11 cellular contexts compared by ENCODE assay signal in the genomic region with DNA sequence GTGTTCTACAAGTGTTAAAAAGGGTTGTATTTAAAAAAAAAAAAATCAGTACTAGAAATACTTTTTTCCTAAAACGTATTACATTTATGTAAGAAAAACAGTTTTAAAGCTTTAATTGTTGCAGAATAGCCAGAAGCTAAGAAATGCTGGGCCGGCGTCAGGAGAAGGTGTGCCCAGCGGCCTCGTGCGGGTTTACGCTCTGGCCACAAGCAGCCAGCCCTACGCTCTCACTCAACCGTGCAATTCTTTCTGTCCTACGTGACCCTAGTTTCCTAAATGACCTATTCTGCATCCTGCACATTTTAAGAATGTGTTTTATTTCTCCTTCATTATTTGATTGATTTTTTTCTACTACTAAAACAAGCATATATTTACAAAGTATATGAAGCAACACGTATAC.
DNase-seq lines count a peak whose midpoint lies in the region; ATAC-seq and TF ChIP-seq lines count a peak whose summit lies in the region.
"Had no signal": no experiment of that assay in that cellular context is flagged by ENCODE, and none has a peak within 500 bp of the region (broad histone marks: within the 10 kb centered on the region; RNA-seq: fewer than 3 reads in every experiment).

No MANE protein-coding gene starts in this region.

- H3K27me3 Mint-ChIP-seq in stimulated activated naive CD8-positive, alpha-beta T cell treated with anti-CD3 and anti-CD28 coated beads, Interleukin-15, Interleukin-2, amounts not matched to agents 100 ng/mL and 50 ng/mL, for 24 hours = no peaks in the 10 kb centered on the region
- no peaks in the 10 kb centered on the region for H3K27me3 Mint-ChIP-seq in activated CD4-positive, alpha-beta memory T cell treated with anti-CD3 and anti-CD28 coated beads, Interleukin-2, amount 10 ng/mL, durations not matched to agents 7 days and 5 days

- DNase-seq in stimulated activated naive CD8-positive, alpha-beta T cell treated with anti-CD3 and anti-CD28 coated beads, Interleukin-15, Interleukin-2, amounts not matched to agents 100 U/mL and 50 U/mL, for 24 hours = no peak
- no peak for DNase-seq in activated CD4-positive, alpha-beta memory T cell treated with anti-CD3 and anti-CD28 coated beads, Interleukin-2, amount 10 ng/mL, durations not matched to agents 7 days and 5 days
- DNase-seq in kidney glomerular epithelial cell (lab: John Stamatoyannopoulos, UW) = peak; percentile 25
- no peak for DNase-seq in SHP77 treated with DMSO at 0.1 percent for 48 hours (lab: John Stamatoyannopoulos, UW)
- DNase-seq in tibial artery = no peak
- DNase-seq: stimulated activated CD4-positive, alpha-beta T cell treated with anti-CD3 and anti-CD28 coated beads, Interleukin-1b, Interleukin-23, amount 100 ng/mL, for 48 hours; SW 1271 had no signal

- no peak for TF ChIP-seq CTCF in tibial artery (IDR thresholded peaks at IDR 0.05)

- H3K4me1 Mint-ChIP-seq in stimulated activated naive CD8-positive, alpha-beta T cell treated with anti-CD3 and anti-CD28 coated beads, Interleukin-15, Interleukin-2, amounts not matched to agents 100 ng/mL and 50 ng/mL, for 24 hours (ENCODE audit: low read depth) = peaks cover 88% of the 10 kb centered on the region
- H3K4me1 Mint-ChIP-seq in activated CD4-positive, alpha-beta memory T cell treated with anti-CD3 and anti-CD28 coated beads, Interleukin-2, amount 10 ng/mL, durations not matched to agents 7 days and 5 days = peaks cover 77% of the 10 kb centered on the region

- peaks cover 23% of the 10 kb centered on the region for H3K36me3 Mint-ChIP-seq in stimulated activated naive CD8-positive, alpha-beta T cell treated with anti-CD3 and anti-CD28 coated beads, Interleukin-15, Interleukin-2, amounts not matched to agents 100 ng/mL and 50 ng/mL, for 24 hours (ENCODE audit: low read depth)
- peaks cover 35% of the 10 kb centered on the region for H3K36me3 Mint-ChIP-seq in activated CD4-positive, alpha-beta memory T cell treated with anti-CD3 and anti-CD28 coated beads, Interleukin-2, amount 10 ng/mL, durations not matched to agents 7 days and 5 days (ENCODE audit: low read depth)

- peak overlapping the region; percentile 100 for H3K27ac Mint-ChIP-seq in stimulated activated naive CD8-positive, alpha-beta T cell treated with anti-CD3 and anti-CD28 coated beads, Interleukin-15, Interleukin-2, amounts not matched to agents 100 ng/mL and 50 ng/mL, for 24 hours
- H3K27ac Mint-ChIP-seq in activated CD4-positive, alpha-beta memory T cell treated with anti-CD3 and anti-CD28 coated beads, Interleukin-2, amount 10 ng/mL, durations not matched to agents 7 days and 5 days = peak overlapping the region; percentile 69

- H3K4me1 ChIP-seq in tibial artery = peaks cover 0 to 92% (median 71%) of the 10 kb centered on the region in 4 donors
- H3K4me1 ChIP-seq: BLaER1 had no signal

- intact Hi-C loops in tibial artery (cut with DNase I; ENCODE audit: low total_unique reads) = no loop called here

- H3K4me3 Mint-ChIP-seq in stimulated activated naive CD8-positive, alpha-beta T cell treated with anti-CD3 and anti-CD28 coated beads, Interleukin-15, Interleukin-2, amounts not matched to agents 100 ng/mL and 50 ng/mL, for 24 hours = peak overlapping the region; percentile 77
- H3K4me3 Mint-ChIP-seq in activated CD4-positive, alpha-beta memory T cell treated with anti-CD3 and anti-CD28 coated beads, Interleukin-2, amount 10 ng/mL, durations not matched to agents 7 days and 5 days = no peak overlapping the region

- CTCF ChIA-PET in activated CD4-positive, alpha-beta memory T cell treated with anti-CD3 and anti-CD28 coated beads, Interleukin-2, amount 10 ng/mL, durations not matched to agents 7 days and 5 days (lab: Charles Lee) = no interaction called here

- no peaks in the 10 kb centered on the region for H3K9me3 Mint-ChIP-seq in stimulated activated naive CD8-positive, alpha-beta T cell treated with anti-CD3 and anti-CD28 coated beads, Interleukin-15, Interleukin-2, amounts not matched to agents 100 ng/mL and 50 ng/mL, for 24 hours
- H3K9me3 Mint-ChIP-seq in activated CD4-positive, alpha-beta memory T cell treated with anti-CD3 and anti-CD28 coated beads, Interleukin-2, amount 10 ng/mL, durations not matched to agents 7 days and 5 days = no peaks in the 10 kb centered on the region

- POLR2A ChIA-PET in activated CD4-positive, alpha-beta memory T cell treated with anti-CD3 and anti-CD28 coated beads, Interleukin-2, amount 10 ng/mL, durations not matched to agents 7 days and 5 days (lab: Charles Lee) = interaction anchor here (3.7 to 9.1 kb wide), 2 partner anchors 7 to 55 kb away, joined by 31 to 127 read pairs; no protein-coding TSS in a partner anchor

- no peak for ATAC-seq in stimulated activated naive CD8-positive, alpha-beta T cell treated with anti-CD3 and anti-CD28 coated beads, Interleukin-15, Interleukin-2, amounts not matched to agents 100 U/mL and 50 U/mL, for 24 hours
- ATAC-seq in HG02763 (IDR thresholded peaks at IDR 0.05; ENCODE audit: unreplicated experiment) (no peak), GM21619 (IDR thresholded peaks at IDR 0.05; ENCODE audit: unreplicated experiment) (no peak)

- H3K27ac ChIP-seq in tibial artery = no peak overlapping the region
- H3K27ac ChIP-seq: BLaER1 had no signal

- H3K36me3 ChIP-seq in tibial artery = peaks cover 0 to 7% (median 0%) of the 10 kb centered on the region in 3 donors
- H3K36me3 ChIP-seq: BLaER1 had no signal

- no peak overlapping the region for H3K4me3 ChIP-seq in tibial artery
- H3K4me3 ChIP-seq: BLaER1 had no signal

- H3K9me3 ChIP-seq in tibial artery = no peaks in the 10 kb centered on the region
- H3K9me3 ChIP-seq: BLaER1 had no signal

- no peaks in the 10 kb centered on the region for H3K27me3 ChIP-seq in tibial artery
- H3K27me3 ChIP-seq: BLaER1 had no signal
